Comparison of ENCODE assay signal across 24 cellular contexts in the genomic region with DNA sequence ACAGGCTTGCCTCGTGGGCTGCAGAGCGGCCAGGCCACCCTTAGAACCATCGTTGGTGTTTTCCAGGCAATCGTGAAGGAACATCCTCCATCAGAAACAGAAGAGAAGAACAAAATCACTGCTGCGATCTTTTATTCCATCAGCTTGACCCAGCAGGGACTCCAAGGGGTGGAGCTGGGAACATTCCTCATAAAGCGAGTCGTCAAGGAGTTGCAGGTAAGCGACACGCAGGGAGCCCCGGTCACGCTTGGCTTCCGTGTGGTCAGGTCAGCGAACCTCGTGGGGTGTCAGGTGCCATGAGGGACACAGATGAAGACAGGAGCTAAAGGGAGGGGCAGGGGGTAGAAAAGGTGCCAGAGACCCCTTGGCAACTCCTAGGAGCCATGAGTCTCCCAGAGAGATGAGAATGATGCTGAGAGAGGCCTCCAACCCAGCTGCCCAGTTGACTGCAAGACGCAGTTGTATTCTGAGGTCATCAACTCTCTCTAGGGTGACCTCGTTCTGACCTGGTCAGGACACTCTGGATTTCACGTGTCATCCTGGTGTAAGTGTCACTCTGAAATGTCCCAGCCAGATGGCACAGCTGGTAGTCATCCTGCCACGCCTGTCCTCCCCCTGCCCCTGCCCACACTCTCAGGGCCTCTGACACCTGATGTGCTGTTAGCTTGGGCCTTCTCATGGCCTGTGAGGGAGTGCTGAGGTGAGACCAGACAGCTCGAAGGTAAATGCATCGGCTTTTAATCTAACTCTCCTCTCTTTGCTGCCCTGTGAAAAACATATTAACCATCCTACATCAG. TPM values are rescaled to one million over a fixed set of nuclear protein-coding genes. Genes with fewer than 3 reads are reported as not detected.
DNase-seq lines count a peak whose midpoint lies in the region; TF ChIP-seq lines count a peak whose summit lies in the region.
"Had no signal": no experiment of that assay in that cellular context is flagged by ENCODE, and none has a peak within 500 bp of the region (broad histone marks: within the 10 kb centered on the region; RNA-seq: fewer than 3 reads in every experiment).

No MANE protein-coding gene starts in this region.

- H3K27me3 ChIP-seq in HUES48 (ENCODE audit: control insufficient read depth, insufficient read depth, low read length) (no peaks in the 10 kb centered on the region), osteoblast (ENCODE audit: insufficient read depth, low read length) (no peaks in the 10 kb centered on the region)
- H3K27me3 ChIP-seq: BLaER1 treated with 17β-estradiol and CSF1 and Interleukin-3, amounts not matched to agents 10 nM and 100 nM; body of pancreas; colonic mucosa had no signal

- DNase-seq in epithelial cell of prostate (ENCODE audit: low read depth, low spot score) (no peak), iPS-NIHi11 (ENCODE audit: low spot score) (peak; percentile 8), osteoblast (ENCODE audit: insufficient read length, low spot score, missing footprints) (peak; percentile 65), SW 1271 (lab: John Stamatoyannopoulos, UW) (no peak), EL (no peak), iPS-NIHi7 (ENCODE audit: extremely low spot score) (no peak), NK-92 (lab: John Stamatoyannopoulos, UW; ENCODE audit: unreplicated experiment) (no peak)
- DNase-seq: activated CD4-positive, CD25-positive, alpha-beta regulatory T cell; activated naive CD8-positive, alpha-beta T cell treated with anti-CD3 and anti-CD28 coated beads, Interleukin-2, amount 10 ng/mL, durations not matched to agents 7 days and 5 days; body of pancreas; Calu3; colonic mucosa; foreskin melanocyte; GOT3; MM.1S; NCI-H1694 treated with DMSO at 0.1 percent for 48 hours; NCI-H748 treated with DMSO at 0.1 percent for 48 hours; PC-9; stimulated activated CD4-positive, alpha-beta T cell treated with anti-CD3 and anti-CD28 coated beads, Interleukin-4, amount 100 ng/mL, for 24 hours had no signal

- no peak overlapping the region for H3K9ac ChIP-seq in HUES48 (ENCODE audit: low read depth, low read length)
- H3K9ac ChIP-seq: BLaER1 treated with 17β-estradiol and CSF1 and Interleukin-3, amounts not matched to agents 10 nM and 100 nM; parathyroid adenoma had no signal

- H3K9me3 ChIP-seq in HUES48 (ENCODE audit: control insufficient read depth, insufficient read depth, low read length) = no peaks in the 10 kb centered on the region
- no peaks in the 10 kb centered on the region for H3K9me3 ChIP-seq in osteoblast (ENCODE audit: low read depth, low read length)
- H3K9me3 ChIP-seq: BLaER1 treated with 17β-estradiol and CSF1 and Interleukin-3, amounts not matched to agents 10 nM and 100 nM; body of pancreas; colonic mucosa had no signal

- H3K4me2 ChIP-seq in osteoblast (ENCODE audit: insufficient read depth, low read length) = no peak overlapping the region
- H3K4me2 ChIP-seq: BLaER1 treated with 17β-estradiol and CSF1 and Interleukin-3, amounts not matched to agents 10 nM and 100 nM; PC-9 had no signal

- peak overlapping the region; percentile 12 for H3K27ac ChIP-seq in HUES48 (ENCODE audit: low read depth, low read length)
- peak overlapping the region; percentile 58 for H3K27ac ChIP-seq in epithelial cell of prostate
- no peak overlapping the region for H3K27ac ChIP-seq in osteoblast (ENCODE audit: low read depth, low read length)
- H3K27ac ChIP-seq: BLaER1 treated with 17β-estradiol and CSF1 and Interleukin-3, amounts not matched to agents 10 nM and 100 nM; body of pancreas; colonic mucosa; parathyroid adenoma; PC-9 had no signal

- TF ChIP-seq CTCF in osteoblast (IDR thresholded peaks at IDR 0.05; ENCODE audit: extremely low read depth, low read depth, low read length) = no peak

- H4K20me1 ChIP-seq in osteoblast (ENCODE audit: insufficient read depth, low read length) = peaks cover 14% of the 10 kb centered on the region

- H2AFZ ChIP-seq in osteoblast (ENCODE audit: low read length) = no peak overlapping the region
- H2AFZ ChIP-seq: parathyroid adenoma, PC-9 had no signal

- H3K4me1 ChIP-seq in HUES48 (ENCODE audit: control insufficient read depth, insufficient read depth, low read length) (peaks cover 7% of the 10 kb centered on the region), osteoblast (ENCODE audit: insufficient read depth, low read length) (no peaks in the 10 kb centered on the region)
- H3K4me1 ChIP-seq: body of pancreas, colonic mucosa, parathyroid adenoma had no signal

- H3K36me3 ChIP-seq in HUES48 (ENCODE audit: control insufficient read depth, insufficient read depth, low read length) = peaks cover 61% of the 10 kb centered on the region
- H3K36me3 ChIP-seq in osteoblast (ENCODE audit: insufficient read depth, low read length) = peaks cover 35% of the 10 kb centered on the region

- no peak overlapping the region for H3K4me3 ChIP-seq in HUES48 (ENCODE audit: low read depth, low read length)
- H3K4me3 ChIP-seq in osteoblast (ENCODE audit: insufficient read depth, low read length) = no peak overlapping the region
- H3K4me3 ChIP-seq: BLaER1 treated with 17β-estradiol and CSF1 and Interleukin-3, amounts not matched to agents 10 nM and 100 nM; body of pancreas; colonic mucosa; PC-9 had no signal

- no peaks in the 10 kb centered on the region for H3K79me2 ChIP-seq in osteoblast (ENCODE audit: insufficient read depth, low read length)

RNA-seq across cellular contexts. Expression of a gene that starts 13.4 kb away (rescaled TPM):
- 5.1 and 5.6 TPM in 2 replicates for total RNA-seq in osteoblast

RNA-seq across cellular contexts. Expression of a gene that starts 40.7 kb away (rescaled TPM):
- 3.6 and 5.0 TPM in 2 replicates for total RNA-seq in osteoblast

RNA-seq across cellular contexts. Expression of a gene that starts 55.7 kb away (rescaled TPM):
- total RNA-seq in osteoblast = 0.29 and 0.72 TPM in 2 replicates
- total RNA-seq: activated CD8-positive, alpha-beta memory T cell treated with anti-CD3 and anti-CD28 coated beads for 36 hours; activated naive CD8-positive, alpha-beta T cell treated with anti-CD3 and anti-CD28 coated beads, Interleukin-2, amount 10 ng/mL, durations not matched to agents 7 days and 5 days; lower leg skin had no signal

Comparison
In these comparisons a context has a peak if more than half of its experiments do, and no peak if none do; other contexts are left out.
1. DNase-seq: peak in iPS-NIHi11 (single experiment) and osteoblast (single experiment); none in epithelial cell of prostate (single experiment), SW 1271 (0 of 2), EL (single experiment), iPS-NIHi7 (single experiment) and NK-92 (single experiment).